In the genomic region with DNA sequence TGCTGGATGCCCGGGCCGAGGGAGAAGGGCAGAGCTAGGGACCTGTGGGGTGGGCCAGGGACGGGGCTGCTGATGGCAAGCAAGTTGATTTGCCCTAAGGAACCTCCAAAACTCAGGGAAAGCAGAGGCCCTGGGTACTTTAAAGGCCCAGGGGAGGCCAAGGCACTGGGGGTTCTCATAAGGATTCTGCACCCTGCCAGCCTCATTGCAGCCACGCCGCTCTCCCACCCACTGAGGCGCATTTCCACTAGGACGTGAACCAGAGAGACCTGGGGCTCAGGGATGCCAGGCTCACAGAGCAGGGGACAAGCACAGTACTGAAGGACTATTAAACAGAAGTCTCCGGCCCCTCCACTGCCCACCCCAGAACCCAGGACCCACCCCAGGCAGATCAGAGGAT, we compare ENCODE assay signal across 17 cellular contexts. TPM values are rescaled to one million over a fixed set of nuclear protein-coding genes. Genes with fewer than 3 reads are reported as not detected.
"Had no signal": no experiment of that assay in that cellular context is flagged by ENCODE, and none has a peak within 500 bp of the region (broad histone marks: within the 10 kb centered on the region; RNA-seq: fewer than 3 reads in every experiment).

No MANE protein-coding gene starts in this region.

- H3K9me3 Mint-ChIP-seq: activated T-helper 1 cell treated with anti-CD3 and anti-CD28 coated beads, Interleukin-12 subunit alpha, Interleukin-12 subunit beta, Interleukin-2, Interleukin-4 antibody, amounts not matched to agents 30 ng/mL and 10 ng/mL and 1 ng/mL, durations not matched to agents 14 hours and 24 hours and 36 hours; T-helper 1 cell treated with Interleukin-12 subunit alpha and Interleukin-12 subunit beta and Interleukin-4 antibody, amounts not matched to agents 30 μg/mL and 1 μg/mL, for 36 hours had no signal

- H3K36me3 Mint-ChIP-seq: activated naive CD8-positive, alpha-beta T cell treated with anti-CD3 and anti-CD28 coated beads for 36 hours; stimulated activated effector memory CD8-positive, alpha-beta T cell treated with anti-CD3 and anti-CD28 coated beads, Interleukin-12 subunit alpha, Interleukin-12 subunit beta, amount 100 ng/mL, for 72 hours had no signal

- H3K27ac Mint-ChIP-seq: activated naive CD8-positive, alpha-beta T cell treated with anti-CD3 and anti-CD28 coated beads for 36 hours; activated T-helper 1 cell treated with anti-CD3 and anti-CD28 coated beads, Interleukin-12 subunit alpha, Interleukin-12 subunit beta, Interleukin-2, Interleukin-4 antibody, amounts not matched to agents 30 ng/mL and 10 ng/mL and 1 ng/mL, durations not matched to agents 14 hours and 24 hours and 36 hours; nephron; stimulated activated effector memory CD8-positive, alpha-beta T cell treated with anti-CD3 and anti-CD28 coated beads, Interleukin-12 subunit alpha, Interleukin-12 subunit beta, amount 100 ng/mL, for 72 hours; T-helper 1 cell treated with Interleukin-12 subunit alpha and Interleukin-12 subunit beta and Interleukin-4 antibody, amounts not matched to agents 30 μg/mL and 1 μg/mL, for 36 hours had no signal

- ATAC-seq: right cardiac atrium; stimulated activated effector memory CD8-positive, alpha-beta T cell treated with anti-CD3 and anti-CD28 coated beads, Interleukin-12 subunit alpha, Interleukin-12 subunit beta, amount 100 ng/mL, for 72 hours had no signal

- H3K4me3 Mint-ChIP-seq: activated naive CD8-positive, alpha-beta T cell treated with anti-CD3 and anti-CD28 coated beads for 36 hours; activated T-helper 1 cell treated with anti-CD3 and anti-CD28 coated beads, Interleukin-12 subunit alpha, Interleukin-12 subunit beta, Interleukin-2, Interleukin-4 antibody, amounts not matched to agents 30 ng/mL and 10 ng/mL and 1 ng/mL, durations not matched to agents 14 hours and 24 hours and 36 hours; nephron; stimulated activated effector memory CD8-positive, alpha-beta T cell treated with anti-CD3 and anti-CD28 coated beads, Interleukin-12 subunit alpha, Interleukin-12 subunit beta, amount 100 ng/mL, for 72 hours; T-helper 1 cell treated with Interleukin-12 subunit alpha and Interleukin-12 subunit beta and Interleukin-4 antibody, amounts not matched to agents 30 μg/mL and 1 μg/mL, for 36 hours had no signal

- H3K4me1 Mint-ChIP-seq: activated naive CD8-positive, alpha-beta T cell treated with anti-CD3 and anti-CD28 coated beads for 36 hours; stimulated activated effector memory CD8-positive, alpha-beta T cell treated with anti-CD3 and anti-CD28 coated beads, Interleukin-12 subunit alpha, Interleukin-12 subunit beta, amount 100 ng/mL, for 72 hours had no signal

- DNase-seq: activated CD4-positive, alpha-beta T cell treated with anti-CD3 and anti-CD28 coated beads, Interleukin-2, amount 50 U/mL, for 1 hour; activated CD4-positive, CD25-positive, alpha-beta regulatory T cell treated with anti-CD3 and anti-CD28 coated beads, Interleukin-2, amount 50 U/mL, for 72 hours; activated naive CD8-positive, alpha-beta T cell treated with anti-CD3 and anti-CD28 coated beads for 36 hours; activated T-cell treated with anti-CD3 and anti-CD28 coated beads for 4 hours; amniotic stem cell; erythroblast; foreskin melanocyte; hypothalamus; midbrain; nucleus accumbens; right cardiac atrium; small intestine; stimulated activated CD4-positive, alpha-beta T cell treated with anti-CD3 and anti-CD28 coated beads, Interleukin-4, amount 100 ng/mL, for 24 hours had no signal

RNA-seq across cellular contexts. Expression of gene RBFOX3, which starts 39.4 kb away (rescaled TPM):
- total RNA-seq: activated naive CD8-positive, alpha-beta T cell treated with anti-CD3 and anti-CD28 coated beads for 36 hours; activated T-helper 1 cell treated with anti-CD3 and anti-CD28 coated beads, Interleukin-12 subunit alpha, Interleukin-12 subunit beta, Interleukin-2, Interleukin-4 antibody, amounts not matched to agents 30 ng/mL and 10 ng/mL and 1 ng/mL, durations not matched to agents 14 hours and 24 hours and 36 hours; right cardiac atrium had no signal
